ENCODE assay signal across 35 cellular contexts in genomic region chr1:76827066-76827465, GRCh38. TPM values are rescaled to one million over a fixed set of nuclear protein-coding genes. Genes with fewer than 3 reads are reported as not detected.
"Had no signal": no experiment of that assay in that cellular context is flagged by ENCODE, and none has a peak within 500 bp of the region (broad histone marks: within the 10 kb centered on the region; RNA-seq: fewer than 3 reads in every experiment).

No MANE protein-coding gene starts in this region.

- H3K9me3 Mint-ChIP-seq: activated CD4-positive, alpha-beta T cell treated with anti-CD3 and anti-CD28 coated beads, Interleukin-2, amount 10 ng/mL, durations not matched to agents 24 days and 14 days; activated CD8-positive, alpha-beta T cell treated with anti-CD3 and anti-CD28 coated beads for 36 hours; activated naive CD8-positive, alpha-beta T cell treated with anti-CD3 and anti-CD28 coated beads, Interleukin-2, amount 10 ng/mL, durations not matched to agents 7 days and 5 days; activated T-helper 17 cell treated with anti-CD3 and anti-CD28 coated beads, Interleukin-2, amount 50 U/mL, for 72 hours; central memory CD8-positive, alpha-beta T cell had no signal

- H3K4me3 Mint-ChIP-seq: activated CD4-positive, alpha-beta T cell treated with anti-CD3 and anti-CD28 coated beads, Interleukin-2, amount 10 ng/mL, durations not matched to agents 24 days and 14 days; activated CD8-positive, alpha-beta T cell treated with anti-CD3 and anti-CD28 coated beads for 36 hours; activated naive CD8-positive, alpha-beta T cell treated with anti-CD3 and anti-CD28 coated beads, Interleukin-2, amount 10 ng/mL, durations not matched to agents 7 days and 5 days; activated T-cell treated with anti-CD3 and anti-CD28 coated beads, Interleukin-2, amount 50 U/mL, for 72 hours; activated T-helper 17 cell treated with anti-CD3 and anti-CD28 coated beads, Interleukin-2, amount 50 U/mL, for 72 hours; central memory CD8-positive, alpha-beta T cell had no signal

- H3K27me3 ChIP-seq: adrenal gland, cardiac muscle cell had no signal

- H3K4me1 ChIP-seq: adrenal gland had no signal

- H2AFZ ChIP-seq: PC-9 had no signal

- H3K4me3 ChIP-seq: adrenal gland, cardiac muscle cell, MG63, PC-9, SK-N-MC had no signal

- H3K27ac Mint-ChIP-seq: activated CD4-positive, alpha-beta T cell treated with anti-CD3 and anti-CD28 coated beads, Interleukin-2, amount 10 ng/mL, durations not matched to agents 24 days and 14 days; activated CD8-positive, alpha-beta T cell treated with anti-CD3 and anti-CD28 coated beads for 36 hours; activated naive CD8-positive, alpha-beta T cell treated with anti-CD3 and anti-CD28 coated beads, Interleukin-2, amount 10 ng/mL, durations not matched to agents 7 days and 5 days; activated T-cell treated with anti-CD3 and anti-CD28 coated beads, Interleukin-2, amount 50 U/mL, for 72 hours; activated T-helper 17 cell treated with anti-CD3 and anti-CD28 coated beads, Interleukin-2, amount 50 U/mL, for 72 hours had no signal

- H3K27ac ChIP-seq: adrenal gland, cardiac muscle cell, PC-9, SK-N-MC had no signal

- H3K9me3 ChIP-seq: adrenal gland, MG63 had no signal

- H3K4me2 ChIP-seq: PC-9 had no signal

- H3K36me3 Mint-ChIP-seq: activated naive CD8-positive, alpha-beta T cell treated with anti-CD3 and anti-CD28 coated beads, Interleukin-2, amount 10 ng/mL, durations not matched to agents 7 days and 5 days had no signal

- H3K36me3 ChIP-seq: adrenal gland, cardiac muscle cell, MG63 had no signal

- DNase-seq: activated CD4-positive, alpha-beta T cell treated with anti-CD3 and anti-CD28 coated beads, Interleukin-2, amount 10 ng/mL, durations not matched to agents 24 days and 14 days; activated CD4-positive, alpha-beta T cell treated with anti-CD3 and anti-CD28 coated beads, Interleukin-2, amount 50 U/mL, for 4 hours; activated CD8-positive, alpha-beta T cell treated with anti-CD3 and anti-CD28 coated beads for 36 hours; activated effector memory CD4-positive, alpha-beta T cell treated with anti-CD3 and anti-CD28 coated beads, Interleukin-2, amount 50 U/mL, for 16 hours; activated naive CD4-positive, alpha-beta T cell; activated naive CD4-positive, alpha-beta T cell treated with anti-CD3 and anti-CD28 coated beads, Interleukin-2, amount 50 U/mL, for 16 hours; activated naive CD8-positive, alpha-beta T cell treated with anti-CD3 and anti-CD28 coated beads, Interleukin-2, amount 10 ng/mL, durations not matched to agents 7 days and 5 days; activated T-cell treated with anti-CD3 and anti-CD28 coated beads, Interleukin-2, amount 50 U/mL, for 1 hour; activated T-cell treated with anti-CD3 and anti-CD28 coated beads, Interleukin-2, amount 50 U/mL, for 72 hours; adrenal gland; anterior cingulate cortex; Karpas-422; KBM-7; MG63; NCI-H1048; NCI-H1105 treated with DMSO at 0.1 percent for 48 hours; NCI-H1436; NCI-H1694; NCI-H1930; NCI-H2081 treated with DMSO at 0.1 percent for 48 hours; NCI-H510A; NCI-H526; NCI-H748 treated with DMSO at 0.1 percent for 48 hours; NK-92 treated with Interleukin-12 subunit alpha and Interleukin-12 subunit beta, amount 100 ng/mL, for 24 hours; PC-9; Right ventricle myocardium superior; T1000 had no signal

RNA-seq across cellular contexts. Expression of gene ST6GALNAC5, which starts 40.2 kb away (rescaled TPM):
- total RNA-seq: activated CD4-positive, alpha-beta T cell treated with anti-CD3 and anti-CD28 coated beads, Interleukin-2, amount 10 ng/mL, durations not matched to agents 24 days and 14 days; activated CD8-positive, alpha-beta memory T cell treated with anti-CD3 and anti-CD28 coated beads for 36 hours; activated CD8-positive, alpha-beta T cell treated with anti-CD3 and anti-CD28 coated beads for 36 hours; activated naive CD8-positive, alpha-beta T cell treated with anti-CD3 and anti-CD28 coated beads, Interleukin-2, amount 10 ng/mL, durations not matched to agents 7 days and 5 days; activated T-cell treated with anti-CD3 and anti-CD28 coated beads, Interleukin-2, amount 50 U/mL, for 72 hours; activated T-helper 17 cell treated with anti-CD3 and anti-CD28 coated beads, Interleukin-2, amount 50 U/mL, for 72 hours; OCI-LY7; T-helper 1 cell treated with Interleukin-12 subunit alpha and Interleukin-12 subunit beta and Interleukin-4 antibody, amounts not matched to agents 30 ng/mL and 1 ng/mL, for 36 hours; T-helper 2 cell treated with Interferon-gamma antibody and Interleukin-4, amounts not matched to agents 100 ng/mL and 5 ng/mL, for 36 hours had no signal
